Comparison of ENCODE assay signal across 1 cellular context in the genomic region with DNA sequence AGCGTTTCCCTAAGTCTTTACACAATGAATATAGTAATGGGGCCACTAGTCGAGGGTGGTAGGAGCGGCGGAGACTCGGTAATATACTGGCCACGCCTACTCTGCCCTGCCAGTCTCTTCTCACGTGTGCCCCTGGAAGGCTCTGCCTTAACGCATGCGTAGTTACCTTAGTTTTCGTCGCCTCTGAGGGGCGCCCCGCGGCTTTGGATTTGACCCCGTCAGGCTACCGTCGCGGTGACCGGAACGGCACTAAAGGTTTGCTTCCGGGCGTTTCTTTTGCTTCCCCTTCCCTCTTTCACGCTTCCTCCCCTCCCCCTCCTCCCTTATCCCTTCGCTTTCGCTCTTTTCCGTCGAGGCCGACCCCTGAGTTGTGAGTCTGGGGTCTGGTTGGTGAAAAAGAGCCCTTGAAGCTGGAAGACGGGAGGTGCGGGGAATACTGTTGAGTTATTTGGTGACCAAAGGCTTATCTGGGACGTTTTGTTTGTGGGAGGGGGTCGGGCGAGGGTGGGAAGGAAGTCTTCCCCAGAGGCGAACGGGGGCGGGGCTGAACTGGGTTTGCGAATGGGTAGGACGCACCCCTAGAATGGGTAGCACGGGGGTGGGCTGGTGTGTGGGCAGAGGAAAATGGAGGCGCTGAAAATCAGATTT.
TF ChIP-seq lines count a peak whose summit lies in the region.

A gene (plus strand): TSS at position 270 of the 648 bp plus-strand sequence. CDS start 1,352 bp downstream, outside the sequence.

TF ChIP-seq in SK-N-SH, 30 proteins besides CTCF, POLR2A, EP300 and RAD21 (continued from another document):
- TF ChIP-seq SIN3A (IDR thresholded peaks at IDR 0.05; ENCODE audit: borderline replicate concordance, low read depth, low read length): 0 out of 2 replicates have a peak, but pooled peaks have one; percentile 18
